7 cellular contexts compared by ENCODE assay signal in genomic region chr5:61815343-61815742, GRCh38.
"Had no signal": no experiment of that assay in that cellular context is flagged by ENCODE, and none has a peak within 500 bp of the region (broad histone marks: within the 10 kb centered on the region; RNA-seq: fewer than 3 reads in every experiment).

No MANE protein-coding gene starts in this region.

- FAIRE-seq: HepG2, HTR-8/SVneo, K562 had no signal

- H3K4me3 ChIP-seq: K562 had no signal

- ATAC-seq: HepG2, K562 had no signal

- H3K36me3 Mint-ChIP-seq: IgD-negative memory B cell had no signal

- H3K27ac ChIP-seq: HL-60 had no signal

- H3K27ac Mint-ChIP-seq: IgD-negative memory B cell had no signal

- H3K4me3 Mint-ChIP-seq: IgD-negative memory B cell had no signal

- DNase-seq: IMR-90, KBM-7 had no signal
